Comparison of ENCODE assay signal across 1 cellular context in genomic region chr3:129560269-129560787, GRCh38.
TF ChIP-seq lines count a peak whose summit lies in the region.

No MANE protein-coding gene starts in this region.

TF ChIP-seq in IMR-90, 13 proteins besides CTCF, POLR2A, EP300 and RAD21 (continued from another document):
- TF ChIP-seq ELK1 (IDR thresholded peaks at IDR 0.05; ENCODE audit: borderline replicate concordance, low read depth, low read length) (no peak), MAFK (IDR thresholded peaks at IDR 0.05; ENCODE audit: low read depth, low read length) (no peak), USF2 (IDR thresholded peaks at IDR 0.05; ENCODE audit: low read depth, low read length) (no peak), RFX5 (IDR thresholded peaks at IDR 0.05; ENCODE audit: low read depth, low read length) (no peak), SMC3 (IDR thresholded peaks at IDR 0.05; ENCODE audit: low read depth, low read length) (no peak), NFE2L2 (IDR thresholded peaks at IDR 0.05; ENCODE audit: low read depth, low read length) (no peak), MAZ (IDR thresholded peaks at IDR 0.05; ENCODE audit: borderline replicate concordance, low read depth, low read length) (peak; percentile 67; the same call in 1 of the 2 replicates)
